17 cellular contexts compared by ENCODE assay signal in genomic region chr18:34821669-34822210, GRCh38.
DNase-seq lines count a peak whose midpoint lies in the region; ATAC-seq, FAIRE-seq and TF ChIP-seq lines count a peak whose summit lies in the region.
"Had no signal": no experiment of that assay in that cellular context is flagged by ENCODE, and none has a peak within 500 bp of the region (broad histone marks: within the 10 kb centered on the region; RNA-seq: fewer than 3 reads in every experiment).

No MANE protein-coding gene starts in this region.

- H3K9me3 Mint-ChIP-seq in activated T-cell treated with anti-CD3 and anti-CD28 coated beads, Interleukin-2, amount 50 U/mL, for 4 hours: no peaks in the 10 kb centered on the region
- H3K9me3 Mint-ChIP-seq: activated CD4-positive, alpha-beta memory T cell treated with anti-CD3 and anti-CD28 coated beads, Interleukin-2, amount 10 ng/mL, durations not matched to agents 7 days and 5 days; activated T-helper 17 cell treated with anti-CD3 and anti-CD28 coated beads, Interleukin-2, amount 50 U/mL, for 72 hours; dendritic cell treated with granulocyte-macrophage colony-stimulating factor and Interleukin-4, amounts not matched to agents 40 ng/mL and 50 ng/mL, for 4 days; natural killer cell had no signal

- no peak for TF ChIP-seq CTCF in HepG2 (CRISPR knock-in tag; IDR thresholded peaks at IDR 0.05)
- TF ChIP-seq CTCF in right lobe of liver (IDR thresholded peaks at IDR 0.05): no peak
- TF ChIP-seq CTCF in fibroblast of villous mesenchyme (IDR thresholded peaks at IDR 0.05; ENCODE audit: insufficient read depth, low read depth, low read length): no peak
- TF ChIP-seq CTCF in left lung (IDR thresholded peaks at IDR 0.05): no peak

- H3K4me2 ChIP-seq in HepG2 (ENCODE audit: low read depth, low read length): no peak overlapping the region
- H3K4me2 ChIP-seq: PC-9 had no signal

- CTCF ChIA-PET in HepG2 (lab: Yijun Ruan, JAX; ENCODE audit: low intra/inter-chr PET ratio, low total read pairs): no interaction called here

- H3K36me3 ChIP-seq in HepG2 (replicated peaks in 1 of 2; ENCODE audit: control insufficient read depth in 1 of 2, insufficient read depth in 2 of 2, low read length in 2 of 2) (no peaks in the 10 kb centered on the region; a peak in 1 of 5 replicates), right lobe of liver (no peaks in the 10 kb centered on the region), left lung (no peaks in the 10 kb centered on the region)

- H4K20me1 ChIP-seq in HepG2 (ENCODE audit: insufficient read depth, low read length): no peaks in the 10 kb centered on the region

- H3K27ac ChIP-seq in HepG2 (ENCODE audit: extremely low read length, insufficient read depth, low read length) (no peak overlapping the region), right lobe of liver (no peak overlapping the region), left lung (no peak overlapping the region)
- H3K27ac ChIP-seq: esophagus muscularis mucosa, PC-9 had no signal

- no peaks in the 10 kb centered on the region for H3K79me2 ChIP-seq in HepG2 (ENCODE audit: insufficient read depth, low read length)

- no TSS peak for BruUV-seq in HepG2 (replicated peaks; lab: Mats Ljungman, UMichigan)

- H3K4me1 Mint-ChIP-seq in activated T-cell treated with anti-CD3 and anti-CD28 coated beads, Interleukin-2, amount 50 U/mL, for 4 hours (ENCODE audit: low read depth): no peaks in the 10 kb centered on the region
- H3K4me1 Mint-ChIP-seq: activated CD4-positive, alpha-beta memory T cell treated with anti-CD3 and anti-CD28 coated beads, Interleukin-2, amount 10 ng/mL, durations not matched to agents 7 days and 5 days; activated T-helper 17 cell treated with anti-CD3 and anti-CD28 coated beads, Interleukin-2, amount 50 U/mL, for 72 hours; natural killer cell had no signal

- no peaks in the 10 kb centered on the region for H3K27me3 ChIP-seq in HepG2 (ENCODE audit: control insufficient read depth in 1 of 2, insufficient read depth in 2 of 2, low read length in 2 of 2)
- H3K27me3 ChIP-seq in right lobe of liver: no peaks in the 10 kb centered on the region
- H3K27me3 ChIP-seq in left lung: no peaks in the 10 kb centered on the region
- H3K27me3 ChIP-seq: esophagus muscularis mucosa had no signal

- TF ChIP-seq RAD21 in HepG2 (CRISPR knock-in tag; IDR thresholded peaks at IDR 0.05): no peak

- POLR2A ChIA-PET in HepG2 (lab: Yijun Ruan, JAX): no interaction called here

- in situ Hi-C loops in HepG2 (cut with HindIII; ENCODE audit: extremely low pct_ligation_motif_present, low pct_unique_long_range_greater_than_20kb): no loop called here

- H3K4me3 ChIP-seq in HepG2 (replicated peaks in 1 of 3; ENCODE audit: insufficient read depth in 1 of 3, low read depth in 2 of 3, low read length in 3 of 3) (no peak overlapping the region), right lobe of liver (no peak overlapping the region), fibroblast of villous mesenchyme (ENCODE audit: low read depth, low read length) (no peak overlapping the region), left lung (no peak overlapping the region)
- H3K4me3 ChIP-seq: esophagus muscularis mucosa, PC-9 had no signal

- ATAC-seq in HepG2 (peak; percentile 95), right lobe of liver (no peak), left lung (no peak), GM19455 (IDR thresholded peaks at IDR 0.05; ENCODE audit: unreplicated experiment) (no peak), HG03432 (IDR thresholded peaks at IDR 0.05; ENCODE audit: unreplicated experiment) (no peak)
- no peak for ATAC-seq in activated T-cell treated with anti-CD3 and anti-CD28 coated beads, Interleukin-2, amount 50 U/mL, for 4 hours
- ATAC-seq: activated T-helper 17 cell treated with anti-CD3 and anti-CD28 coated beads, Interleukin-2, amount 50 U/mL, for 72 hours; natural killer cell had no signal

- H3K4me3 Mint-ChIP-seq in activated T-cell treated with anti-CD3 and anti-CD28 coated beads, Interleukin-2, amount 50 U/mL, for 4 hours: no peak overlapping the region
- H3K4me3 Mint-ChIP-seq: activated CD4-positive, alpha-beta memory T cell treated with anti-CD3 and anti-CD28 coated beads, Interleukin-2, amount 10 ng/mL, durations not matched to agents 7 days and 5 days; activated T-helper 17 cell treated with anti-CD3 and anti-CD28 coated beads, Interleukin-2, amount 50 U/mL, for 72 hours; dendritic cell treated with granulocyte-macrophage colony-stimulating factor and Interleukin-4, amounts not matched to agents 40 ng/mL and 50 ng/mL, for 4 days; natural killer cell had no signal

- H3K36me3 Mint-ChIP-seq in activated T-cell treated with anti-CD3 and anti-CD28 coated beads, Interleukin-2, amount 50 U/mL, for 4 hours (ENCODE audit: insufficient read depth): no peaks in the 10 kb centered on the region
- H3K36me3 Mint-ChIP-seq: natural killer cell had no signal

- no peak overlapping the region for H2AFZ ChIP-seq in HepG2 (ENCODE audit: low read length)
- H2AFZ ChIP-seq: PC-9 had no signal

- H3K27me3 Mint-ChIP-seq in activated T-cell treated with anti-CD3 and anti-CD28 coated beads, Interleukin-2, amount 50 U/mL, for 4 hours (ENCODE audit: low read depth): peaks cover 10% of the 10 kb centered on the region
- H3K27me3 Mint-ChIP-seq: dendritic cell treated with granulocyte-macrophage colony-stimulating factor and Interleukin-4, amounts not matched to agents 40 ng/mL and 50 ng/mL, for 4 days had no signal

- TF ChIP-seq EP300 in HepG2 (IDR thresholded peaks at IDR 0.05; ENCODE audit: low read depth in 2 of 2, low read length in 2 of 2) (no peak), HepG2 (CRISPR knock-in tag; IDR thresholded peaks at IDR 0.05; ENCODE audit: borderline replicate concordance) (no peak)

- H3K9ac ChIP-seq in HepG2 (ENCODE audit: insufficient read depth, low read depth, low read length): no peak overlapping the region

- peak; percentile 38 for DNase-seq in HepG2 (ENCODE audit: low spot score)
- no peak for DNase-seq in right lobe of liver
- peak; percentile 23 for DNase-seq in amniotic stem cell (lab: John Stamatoyannopoulos, UW)
- peak; percentile 38 for DNase-seq in fibroblast of villous mesenchyme (ENCODE audit: low read depth)
- no peak for DNase-seq in left lung
- no peak for DNase-seq in activated T-cell treated with anti-CD3 and anti-CD28 coated beads, Interleukin-2, amount 50 U/mL, for 4 hours
- DNase-seq: activated CD4-positive, alpha-beta memory T cell treated with anti-CD3 and anti-CD28 coated beads, Interleukin-2, amount 10 ng/mL, durations not matched to agents 7 days and 5 days; KG1; natural killer cell; NCI-H1436; NCI-H510A treated with DMSO at 0.1 percent for 48 hours; PC-9 had no signal

- intact Hi-C loops in HepG2 (cut with micrococcal nuclease; ENCODE audit: unreplicated experiment): no loop called here
- intact Hi-C loops in right lobe of liver (cut with DNase I): no loop called here
- intact Hi-C loops in left lung (cut with DNase I): no loop called here

- 59% methylated on average over 6 of the region's 6 CpGs for WGBS in HepG2 (ENCODE audit: low lambda C conversion rate)
- 77% methylated on average over 6 of the region's 6 CpGs for WGBS in right lobe of liver (ENCODE audit: insufficient coverage, low coverage, low lambda C conversion rate, missing lambda C conversion rate)

- H3K4me1 ChIP-seq in HepG2 (ENCODE audit: insufficient read depth, low read length): peaks cover 7% of the 10 kb centered on the region; the same call in 1 of the 2 replicates
- H3K4me1 ChIP-seq in right lobe of liver: no peaks in the 10 kb centered on the region
- H3K4me1 ChIP-seq in left lung: no peaks in the 10 kb centered on the region

- TF ChIP-seq POLR2A in HepG2 (IDR thresholded peaks at IDR 0.05; ENCODE audit: insufficient read depth in 1 of 2, low read depth in 2 of 2, low read length in 2 of 2) (no peak), right lobe of liver (IDR thresholded peaks at IDR 0.05) (no peak)

- no peaks in the 10 kb centered on the region for H3K9me3 ChIP-seq in HepG2 (ENCODE audit: low read length)
- no peaks in the 10 kb centered on the region for H3K9me3 ChIP-seq in right lobe of liver
- no peaks in the 10 kb centered on the region for H3K9me3 ChIP-seq in left lung
- H3K9me3 ChIP-seq: esophagus muscularis mucosa had no signal

- FAIRE-seq in HepG2 (lab: Jason Lieb, UNC): no peak

TF ChIP-seq in HepG2, 621 proteins besides CTCF, POLR2A, EP300 and RAD21 (continues in another document):
- TF ChIP-seq BRD4 (CRISPR knock-in tag; IDR thresholded peaks at IDR 0.05): no peak
- TF ChIP-seq PAF1 (CRISPR knock-in tag; IDR thresholded peaks at IDR 0.05): no peak
- no peak for TF ChIP-seq ZNF674 (CRISPR knock-in tag; IDR thresholded peaks at IDR 0.05; ENCODE audit: low read depth)
- TF ChIP-seq GTF2F1 (IDR thresholded peaks at IDR 0.05; ENCODE audit: low read length): no peak
- TF ChIP-seq ZFP82 (CRISPR knock-in tag; IDR thresholded peaks at IDR 0.05; ENCODE audit: borderline replicate concordance): no peak
- TF ChIP-seq ZNF230 (CRISPR knock-in tag; IDR thresholded peaks at IDR 0.05): no peak
- no peak for TF ChIP-seq KDM5B (CRISPR knock-in tag; IDR thresholded peaks at IDR 0.05; ENCODE audit: borderline replicate concordance)
- no peak for TF ChIP-seq ZNF430 (CRISPR knock-in tag; IDR thresholded peaks at IDR 0.05)
- TF ChIP-seq SOX13 (IDR thresholded peaks at IDR 0.05): no peak
- no peak for TF ChIP-seq SOX13 (CRISPR knock-in tag; conservative IDR thresholded peaks at IDR 0.05 in 1 of 2, IDR thresholded peaks at IDR 0.05 in 1 of 2)
- TF ChIP-seq MZF1 (CRISPR knock-in tag; IDR thresholded peaks at IDR 0.05; ENCODE audit: borderline replicate concordance): no peak
- TF ChIP-seq TAF1 (CRISPR knock-in tag; IDR thresholded peaks at IDR 0.05): no peak
- no peak for TF ChIP-seq ZNF770 (CRISPR knock-in tag; IDR thresholded peaks at IDR 0.05)
- TF ChIP-seq ZNF121 (CRISPR knock-in tag; IDR thresholded peaks at IDR 0.05): no peak
- TF ChIP-seq HIVEP1 (CRISPR knock-in tag; IDR thresholded peaks at IDR 0.05): no peak
- TF ChIP-seq ZNF451 (CRISPR knock-in tag; IDR thresholded peaks at IDR 0.05): no peak

Comparison
In these comparisons a context has a peak if more than half of its experiments do, and no peak if none do; other contexts are left out.
1. DNase-seq: peak in HepG2 (single experiment), amniotic stem cell (single experiment) and fibroblast of villous mesenchyme (single experiment); none in right lobe of liver (0 of 3), left lung (0 of 2) and activated T-cell treated with anti-CD3 and anti-CD28 coated beads, Interleukin-2, amount 50 U/mL, for 4 hours (single experiment).